Comparison of ENCODE assay signal across 1 cellular context in the genomic region with DNA sequence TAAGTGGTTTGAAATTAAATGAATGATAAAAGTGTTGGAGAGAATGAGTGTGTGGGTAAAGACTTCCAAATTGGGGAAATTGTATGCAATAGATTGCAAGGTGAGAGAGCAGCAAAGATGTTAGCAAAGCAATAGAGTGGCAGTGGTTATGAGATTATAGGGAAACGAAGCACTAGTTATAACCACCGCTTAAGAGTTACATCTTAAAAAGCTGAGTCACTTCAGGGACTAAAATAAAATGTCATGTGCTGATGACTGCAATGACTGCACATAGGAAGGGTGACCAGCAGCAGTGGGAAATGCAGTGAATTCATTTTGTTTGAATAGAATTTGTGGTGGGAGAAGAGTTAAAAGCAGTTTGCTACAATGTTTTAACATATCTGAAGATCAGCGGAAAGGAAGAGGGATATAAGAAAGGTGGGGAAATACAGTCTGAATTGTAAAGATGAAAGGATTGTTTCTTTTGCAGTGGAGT.
TF ChIP-seq lines count a peak whose summit lies in the region.

No MANE protein-coding gene starts in this region.

TF ChIP-seq in H1, 55 proteins besides CTCF, POLR2A, EP300 and RAD21 (continued from another document):
- TF ChIP-seq CHD7 (IDR thresholded peaks at IDR 0.05; ENCODE audit: insufficient replicate concordance, low read length) (no peak), HDAC2 (IDR thresholded peaks at IDR 0.05; ENCODE audit: borderline replicate concordance in 1 of 2, low read depth in 2 of 2, low read length in 2 of 2) (no peak), BRCA1 (IDR thresholded peaks at IDR 0.05; ENCODE audit: low read depth, low read length) (no peak), RFX5 (IDR thresholded peaks at IDR 0.05; ENCODE audit: borderline replicate concordance, low read depth, low read length) (no peak)
